1 cellular context compared by ENCODE assay signal in genomic region chr1:165355977-165356811, GRCh38.
TF ChIP-seq lines count a peak whose summit lies in the region.

Gene LMX1A, minus strand, starts transcription at chr1:165356715. Its CDS starts 1,156 bp downstream, at chr1:165355559.

TF ChIP-seq in WTC11, 78 proteins besides CTCF, POLR2A, EP300 and RAD21 (continued from another document):
- TF ChIP-seq ZNF512 (CRISPR knock-in tag; IDR thresholded peaks at IDR 0.05; ENCODE audit: borderline replicate concordance) (no peak), FOXP4 (CRISPR knock-in tag; IDR thresholded peaks at IDR 0.05) (no peak), NFATC4 (CRISPR knock-in tag; IDR thresholded peaks at IDR 0.05) (no peak), ZNF263 (CRISPR knock-in tag; IDR thresholded peaks at IDR 0.05; ENCODE audit: low read depth) (no peak), ATF3 (CRISPR knock-in tag; conservative IDR thresholded peaks at IDR 0.05) (no peak), ZNF425 (CRISPR knock-in tag; conservative IDR thresholded peaks at IDR 0.05) (no peak)
